Comparison of ENCODE assay signal across 1 cellular context in genomic region chr5:175657593-175658271, GRCh38.
TF ChIP-seq lines count a peak whose summit lies in the region.

Gene HRH2, plus strand, starts transcription at chr5:175658071. Its CDS starts 25,163 bp downstream, at chr5:175683234.

TF ChIP-seq in WTC11, 78 proteins besides CTCF, POLR2A, EP300 and RAD21 (continued from another document):
- TF ChIP-seq, protein P1, sequence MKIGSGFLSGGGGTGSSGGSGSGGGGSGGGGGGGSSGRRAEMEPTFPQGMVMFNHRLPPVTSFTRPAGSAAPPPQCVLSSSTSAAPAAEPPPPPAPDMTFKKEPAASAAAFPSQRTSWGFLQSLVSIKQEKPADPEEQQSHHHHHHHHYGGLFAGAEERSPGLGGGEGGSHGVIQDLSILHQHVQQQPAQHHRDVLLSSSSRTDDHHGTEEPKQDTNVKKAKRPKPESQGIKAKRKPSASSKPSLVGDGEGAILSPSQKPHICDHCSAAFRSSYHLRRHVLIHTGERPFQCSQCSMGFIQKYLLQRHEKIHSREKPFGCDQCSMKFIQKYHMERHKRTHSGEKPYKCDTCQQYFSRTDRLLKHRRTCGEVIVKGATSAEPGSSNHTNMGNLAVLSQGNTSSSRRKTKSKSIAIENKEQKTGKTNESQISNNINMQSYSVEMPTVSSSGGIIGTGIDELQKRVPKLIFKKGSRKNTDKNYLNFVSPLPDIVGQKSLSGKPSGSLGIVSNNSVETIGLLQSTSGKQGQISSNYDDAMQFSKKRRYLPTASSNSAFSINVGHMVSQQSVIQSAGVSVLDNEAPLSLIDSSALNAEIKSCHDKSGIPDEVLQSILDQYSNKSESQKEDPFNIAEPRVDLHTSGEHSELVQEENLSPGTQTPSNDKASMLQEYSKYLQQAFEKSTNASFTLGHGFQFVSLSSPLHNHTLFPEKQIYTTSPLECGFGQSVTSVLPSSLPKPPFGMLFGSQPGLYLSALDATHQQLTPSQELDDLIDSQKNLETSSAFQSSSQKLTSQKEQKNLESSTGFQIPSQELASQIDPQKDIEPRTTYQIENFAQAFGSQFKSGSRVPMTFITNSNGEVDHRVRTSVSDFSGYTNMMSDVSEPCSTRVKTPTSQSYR (CRISPR knock-in tag; IDR thresholded peaks at IDR 0.05) = no peak
- TF ChIP-seq NFATC4 (CRISPR knock-in tag; IDR thresholded peaks at IDR 0.05) (no peak), TEAD1 (CRISPR knock-in tag; IDR thresholded peaks at IDR 0.05) (no peak), FOXP1 (CRISPR knock-in tag; IDR thresholded peaks at IDR 0.05; ENCODE audit: borderline replicate concordance) (no peak), TEAD4 (CRISPR knock-in tag; IDR thresholded peaks at IDR 0.05) (no peak), ZSCAN18 (CRISPR knock-in tag; IDR thresholded peaks at IDR 0.05) (no peak), MLX (CRISPR knock-in tag; IDR thresholded peaks at IDR 0.05) (no peak), HMGA2 (CRISPR knock-in tag; IDR thresholded peaks at IDR 0.05) (no peak), IRF1 (CRISPR knock-in tag; IDR thresholded peaks at IDR 0.05) (no peak), SP1 (CRISPR knock-in tag; conservative IDR thresholded peaks at IDR 0.05) (peak; percentile 57; the same call in 1 of the 2 replicates)
- TF ChIP-seq, protein P2, sequence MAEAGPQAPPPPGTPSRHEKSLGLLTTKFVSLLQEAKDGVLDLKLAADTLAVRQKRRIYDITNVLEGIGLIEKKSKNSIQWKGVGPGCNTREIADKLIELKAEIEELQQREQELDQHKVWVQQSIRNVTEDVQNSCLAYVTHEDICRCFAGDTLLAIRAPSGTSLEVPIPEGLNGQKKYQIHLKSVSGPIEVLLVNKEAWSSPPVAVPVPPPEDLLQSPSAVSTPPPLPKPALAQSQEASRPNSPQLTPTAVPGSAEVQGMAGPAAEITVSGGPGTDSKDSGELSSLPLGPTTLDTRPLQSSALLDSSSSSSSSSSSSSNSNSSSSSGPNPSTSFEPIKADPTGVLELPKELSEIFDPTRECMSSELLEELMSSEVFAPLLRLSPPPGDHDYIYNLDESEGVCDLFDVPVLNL (CRISPR knock-in tag; IDR thresholded peaks at IDR 0.05; ENCODE audit: borderline replicate concordance, low read depth) = no peak
- TF ChIP-seq, protein P3, sequence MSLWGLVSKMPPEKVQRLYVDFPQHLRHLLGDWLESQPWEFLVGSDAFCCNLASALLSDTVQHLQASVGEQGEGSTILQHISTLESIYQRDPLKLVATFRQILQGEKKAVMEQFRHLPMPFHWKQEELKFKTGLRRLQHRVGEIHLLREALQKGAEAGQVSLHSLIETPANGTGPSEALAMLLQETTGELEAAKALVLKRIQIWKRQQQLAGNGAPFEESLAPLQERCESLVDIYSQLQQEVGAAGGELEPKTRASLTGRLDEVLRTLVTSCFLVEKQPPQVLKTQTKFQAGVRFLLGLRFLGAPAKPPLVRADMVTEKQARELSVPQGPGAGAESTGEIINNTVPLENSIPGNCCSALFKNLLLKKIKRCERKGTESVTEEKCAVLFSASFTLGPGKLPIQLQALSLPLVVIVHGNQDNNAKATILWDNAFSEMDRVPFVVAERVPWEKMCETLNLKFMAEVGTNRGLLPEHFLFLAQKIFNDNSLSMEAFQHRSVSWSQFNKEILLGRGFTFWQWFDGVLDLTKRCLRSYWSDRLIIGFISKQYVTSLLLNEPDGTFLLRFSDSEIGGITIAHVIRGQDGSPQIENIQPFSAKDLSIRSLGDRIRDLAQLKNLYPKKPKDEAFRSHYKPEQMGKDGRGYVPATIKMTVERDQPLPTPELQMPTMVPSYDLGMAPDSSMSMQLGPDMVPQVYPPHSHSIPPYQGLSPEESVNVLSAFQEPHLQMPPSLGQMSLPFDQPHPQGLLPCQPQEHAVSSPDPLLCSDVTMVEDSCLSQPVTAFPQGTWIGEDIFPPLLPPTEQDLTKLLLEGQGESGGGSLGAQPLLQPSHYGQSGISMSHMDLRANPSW (CRISPR knock-in tag; conservative IDR thresholded peaks at IDR 0.05; ENCODE audit: low read depth) = no peak
